In the genomic region with DNA sequence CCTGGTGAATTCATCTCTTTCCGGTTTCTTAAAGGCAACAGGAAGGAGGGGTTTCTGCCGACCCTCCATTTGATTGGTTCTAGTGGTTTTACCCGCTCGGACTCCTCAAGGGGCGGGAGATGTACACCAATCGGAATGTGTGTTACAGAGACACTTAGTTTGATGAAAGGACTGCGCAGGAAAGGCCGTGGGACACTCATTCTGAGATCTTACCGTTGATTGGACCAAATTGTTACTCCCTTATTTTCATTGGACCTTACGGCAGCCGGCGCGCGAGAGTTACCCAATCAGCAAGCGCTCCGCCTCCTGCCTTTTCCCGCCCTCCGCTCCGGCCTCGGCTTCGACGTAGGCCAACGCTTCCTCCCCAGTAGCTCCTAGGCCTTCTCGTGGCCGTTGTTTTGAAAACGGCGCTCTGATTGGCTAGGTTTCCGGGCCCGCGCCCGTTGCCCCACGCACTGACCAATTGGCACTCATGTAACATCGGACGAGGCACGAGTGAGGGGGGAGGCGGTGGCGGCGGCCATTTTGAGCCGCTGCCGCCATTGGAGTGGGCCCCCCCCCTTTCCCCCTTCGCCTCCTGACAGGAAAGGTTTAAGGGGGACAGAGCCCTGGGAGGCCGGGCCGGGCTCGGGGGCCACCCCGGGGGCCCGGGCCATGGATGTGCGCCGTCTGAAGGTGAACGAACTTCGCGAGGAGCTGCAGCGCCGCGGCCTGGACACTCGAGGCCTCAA, we compare ENCODE assay signal across 8 cellular contexts. TPM values are rescaled to one million over a fixed set of nuclear protein-coding genes. Genes with fewer than 3 reads are reported as not detected.
A peak's percentile ranks its signal among the peaks of the same experiment; 100 is the strongest.
DNase-seq lines count a peak whose midpoint lies in the region; ATAC-seq and TF ChIP-seq lines count a peak whose summit lies in the region.

TSS of gene HNRNPUL1 (plus strand) at position 523 of the 731 bp plus-strand sequence. CDS start at position 655, 132 bp downstream.

- ATAC-seq in GM18498 (IDR thresholded peaks at IDR 0.05; ENCODE audit: unreplicated experiment) (peak; percentile 73), HG02943 (IDR thresholded peaks at IDR 0.05; ENCODE audit: low read depth, unreplicated experiment) (peak; percentile 66), left ventricle myocardium superior (peak; percentile 86)

- H3K27ac ChIP-seq in prostate gland, result peak within 1 kb of the TSS; percentile 99 to 100
- peak within 1 kb of the TSS; percentile 98 for H3K27ac ChIP-seq in urinary bladder (ENCODE audit: low read depth)

- peaks cover 19% of the 10 kb centered on the region for H3K4me1 ChIP-seq in prostate gland (replicated peaks)
- peaks cover 2% of the 10 kb centered on the region for H3K4me1 ChIP-seq in urinary bladder (ENCODE audit: insufficient read depth)

- H3K27me3 ChIP-seq in prostate gland (replicated peaks; ENCODE audit: insufficient read depth), result no peaks in the 10 kb centered on the region

- TF ChIP-seq POLR2A in prostate gland (IDR thresholded peaks at IDR 0.05), result peak; percentile 42

- peak in 2 of 4 experiments; percentile 2 to 48 for TF ChIP-seq CTCF in prostate gland (IDR thresholded peaks at IDR 0.05)

- H3K36me3 ChIP-seq in prostate gland, result peaks cover 0 to 1% of the 10 kb centered on the region in 2 donors
- peaks cover 2% of the 10 kb centered on the region for H3K36me3 ChIP-seq in urinary bladder (ENCODE audit: insufficient read depth)

- intact Hi-C loops in T-helper 2 cell treated with Interferon-gamma antibody and Interleukin-4, amounts not matched to agents 100 ng/mL and 5 ng/mL, for 36 hours (cut with micrococcal nuclease), result loop anchor here (1.0 to 10.0 kb wide), 8 partner anchors 89 to 602 kb away; partner anchors contain the start of genes COQ8B, EGLN2, ITPKC and MIA
- intact Hi-C loops in left ventricle myocardium superior (cut with micrococcal nuclease), result no loop called here
- intact Hi-C loops in prostate gland (cut with DNase I), result loop anchor here (2.0 kb wide), 2 partner anchors 37 to 45 kb away; no protein-coding TSS in a partner anchor

- no peaks in the 10 kb centered on the region for H3K9me3 ChIP-seq in prostate gland

- 0% methylated on average over 55 of the region's 55 CpGs for WGBS in prostate gland
- under 1% methylated on average over 55 of the region's 55 CpGs for WGBS in urinary bladder

- H3K4me3 ChIP-seq in prostate gland, result peak within 1 kb of the TSS; percentile 95 to 97
- peak within 1 kb of the TSS; percentile 85 for H3K4me3 ChIP-seq in urinary bladder (ENCODE audit: low read depth, low read length)

- peak; percentile 100 for DNase-seq in NCI-H187 treated with DMSO at 0.1 percent for 48 hours (lab: John Stamatoyannopoulos, UW)
- DNase-seq in anterior cingulate cortex (lab: John Stamatoyannopoulos, UW), result peak; percentile 96 to 100 (median 100)
- DNase-seq in left ventricle myocardium superior, result peak; percentile 98
- DNase-seq in prostate gland (ENCODE audit: low spot score), result peak; percentile 100

RNA-seq across cellular contexts. Expression of gene HNRNPUL1, which starts in this region (rescaled TPM):
- 331 and 349 TPM in 2 replicates for total RNA-seq in T-helper 2 cell treated with Interferon-gamma antibody and Interleukin-4, amounts not matched to agents 100 ng/mL and 5 ng/mL, for 36 hours
- total RNA-seq in left ventricle myocardium superior (128 TPM), prostate gland (100 to 1,000 TPM; 133 to 183 TPM), urinary bladder (79.3 TPM)
- 123 TPM for polyA plus RNA-seq in urinary bladder

Comparison
In these comparisons a context has a peak if more than half of its experiments do, and no peak if none do; other contexts are left out.
1. Peak in every context shown above with its lines: DNase-seq, ATAC-seq, H3K4me3 ChIP-seq and H3K27ac ChIP-seq.